In the genomic region with DNA sequence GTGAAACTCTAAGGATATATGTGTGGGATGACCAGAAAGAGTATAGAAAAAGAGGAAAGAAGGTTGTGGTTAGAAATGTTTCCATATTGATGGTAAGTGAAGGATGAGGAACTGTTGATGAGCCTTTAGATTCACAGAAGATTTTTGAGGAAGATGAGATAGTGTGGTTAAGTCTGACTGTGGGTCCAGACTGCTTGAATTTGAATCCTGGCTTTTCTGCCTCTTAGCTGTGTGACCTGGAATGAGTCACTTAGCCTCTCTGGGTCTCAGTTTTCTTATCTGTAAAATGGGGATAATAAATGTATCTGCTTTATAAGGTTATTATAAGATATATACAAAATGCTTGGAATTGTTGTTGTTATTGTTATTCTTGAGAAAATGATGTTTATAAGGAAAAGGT, we compare ENCODE assay signal across 15 cellular contexts.
"Had no signal": no experiment of that assay in that cellular context is flagged by ENCODE, and none has a peak within 500 bp of the region (broad histone marks: within the 10 kb centered on the region; RNA-seq: fewer than 3 reads in every experiment).

No MANE protein-coding gene starts in this region.

- ATAC-seq: foreskin keratinocyte; naive thymus-derived CD8-positive, alpha-beta T cell had no signal

- H3K4me1 Mint-ChIP-seq: naive thymus-derived CD8-positive, alpha-beta T cell had no signal

- H3K9me3 Mint-ChIP-seq: naive thymus-derived CD8-positive, alpha-beta T cell had no signal

- H3K27ac ChIP-seq: adrenal gland, foreskin keratinocyte, neutrophil, skin epidermis, thyroid gland had no signal

- DNase-seq: activated CD4-positive, alpha-beta T cell treated with anti-CD3 and anti-CD28 coated beads, Interleukin-2, amount 50 U/mL, for 1 hour; activated CD4-positive, CD25-positive, alpha-beta regulatory T cell; activated naive CD4-positive, alpha-beta T cell treated with anti-CD3 and anti-CD28 coated beads, Interleukin-2, amount 50 U/mL, for 16 hours; activated T-cell treated with anti-CD3 and anti-CD28 coated beads for 4 hours; adrenal gland; foreskin keratinocyte; mammary epithelial cell; naive thymus-derived CD8-positive, alpha-beta T cell; posterior cingulate gyrus; stimulated activated CD4-positive, alpha-beta T cell treated with anti-CD3 and anti-CD28 coated beads, Interleukin-4, amount 100 ng/mL, for 4 hours; thyroid gland had no signal

- H3K36me3 ChIP-seq: adrenal gland, neutrophil, thyroid gland had no signal

- H3K9me3 ChIP-seq: adrenal gland, neutrophil, thyroid gland had no signal

- H3K4me1 ChIP-seq: foreskin keratinocyte, thyroid gland had no signal

- H3K4me3 ChIP-seq: adrenal gland, skin epidermis, thyroid gland had no signal

- FAIRE-seq: colon, endothelial cell of umbilical vein had no signal

- H3K27ac Mint-ChIP-seq: naive thymus-derived CD8-positive, alpha-beta T cell had no signal

- H3K4me3 Mint-ChIP-seq: naive thymus-derived CD8-positive, alpha-beta T cell had no signal

- H3K27me3 ChIP-seq: adrenal gland, foreskin keratinocyte, neutrophil, thyroid gland had no signal
